ENCODE assay signal across 8 cellular contexts in the genomic region with DNA sequence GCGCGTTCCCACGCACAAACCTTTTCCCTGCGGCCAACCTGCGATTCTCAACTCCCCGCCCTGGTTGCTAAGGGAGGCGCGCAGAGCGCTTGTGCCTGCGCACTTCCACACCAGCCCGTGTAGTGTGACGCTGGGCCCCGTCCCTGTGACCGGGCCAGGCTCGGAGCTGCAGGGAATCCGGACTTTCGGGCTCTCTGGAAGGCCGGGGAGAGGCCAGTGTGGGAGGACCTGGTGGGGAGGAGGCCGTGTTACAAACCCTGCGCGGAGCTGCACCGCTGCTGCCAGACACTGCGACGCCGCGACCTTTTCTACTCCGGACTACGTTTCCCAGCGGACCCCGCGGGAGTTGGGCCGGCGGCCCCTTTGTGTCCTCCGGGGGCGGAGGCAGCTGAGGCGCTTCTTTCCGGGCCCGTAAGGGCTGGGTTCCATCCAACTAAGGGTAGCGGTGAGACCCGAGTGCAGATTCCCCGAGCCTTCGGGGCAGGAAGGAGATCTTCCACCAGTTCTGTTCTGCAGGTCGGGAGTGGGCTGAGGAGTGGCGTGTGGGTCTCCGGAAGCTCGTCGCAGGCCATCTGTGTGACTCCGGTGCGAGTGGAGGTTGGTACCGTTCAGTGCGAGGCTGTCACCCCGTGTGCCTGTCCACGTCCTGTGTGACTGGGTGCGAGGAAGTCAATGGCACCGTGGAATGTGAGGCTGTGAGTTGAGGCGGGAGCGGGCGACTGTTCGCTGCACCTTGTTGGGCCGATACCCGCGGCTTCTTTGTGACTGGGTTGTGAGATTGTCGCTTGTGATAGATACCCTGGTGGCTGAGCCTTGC. TPM values are rescaled to one million over a fixed set of nuclear protein-coding genes. Genes with fewer than 3 reads are reported as not detected.
DNase-seq lines count a peak whose midpoint lies in the region; ATAC-seq, FAIRE-seq and TF ChIP-seq lines count a peak whose summit lies in the region.

A gene (plus strand): TSS at position 396 of the 817 bp plus-strand sequence. CDS start 999 bp downstream, outside the sequence.

- peak; percentile 71 for DNase-seq in CD14-positive monocyte (ENCODE audit: low spot score)
- peak; percentile 52 for DNase-seq in HTR-8/SVneo (ENCODE audit: insufficient read length, low spot score)
- DNase-seq in activated T-cell treated with anti-CD3 and anti-CD28 coated beads, Interleukin-2, amount 50 U/mL, for 24 hours: peak; percentile 91
- peak; percentile 90 for DNase-seq in stimulated activated CD8-positive, alpha-beta memory T cell treated with anti-CD3 and anti-CD28 coated beads, Interleukin-4, amount 100 ng/mL, for 48 hours

- 0 to 1% methylated on average over 63 of the region's 63 CpGs for WGBS in esophagus, 2 donors

- H2AFZ ChIP-seq in OCI-LY3 (ENCODE audit: low read depth, low read length): peak within 1 kb of the TSS; percentile 98

- H3K27ac Mint-ChIP-seq in CD14-positive monocyte: peak within 1 kb of the TSS; percentile 73 to 94 (median 90)
- peak within 1 kb of the TSS; percentile 95 for H3K27ac Mint-ChIP-seq in activated T-cell treated with anti-CD3 and anti-CD28 coated beads, Interleukin-2, amount 50 U/mL, for 24 hours

- H3K4me2 ChIP-seq in OCI-LY3 (ENCODE audit: low read length): peak within 1 kb of the TSS; percentile 64

- H3K27me3 Mint-ChIP-seq in CD14-positive monocyte (ENCODE audit: low read depth in 3 of 3): no peaks in the 10 kb centered on the region
- H3K27me3 Mint-ChIP-seq in activated T-cell treated with anti-CD3 and anti-CD28 coated beads, Interleukin-2, amount 50 U/mL, for 24 hours: no peaks in the 10 kb centered on the region

- H3K36me3 ChIP-seq in OCI-LY3 (replicated peaks; ENCODE audit: low read depth, low read length) (peaks cover 47% of the 10 kb centered on the region), esophagus (ENCODE audit: control insufficient read depth in 2 of 2, insufficient read depth in 2 of 2, low read length in 1 of 2) (no peaks in the 10 kb centered on the region), muscle layer of colon (ENCODE audit: insufficient read depth, low read length) (peaks cover 16% of the 10 kb centered on the region)

- H3K79me2 ChIP-seq in OCI-LY3 (ENCODE audit: low read length): peaks cover 23% of the 10 kb centered on the region

- TF ChIP-seq CTCF in CD14-positive monocyte (IDR thresholded peaks at IDR 0.05): no peak
- no peak for TF ChIP-seq CTCF in OCI-LY3 (IDR thresholded peaks at IDR 0.05; ENCODE audit: low read depth, low read length)

- peak; percentile 48 for FAIRE-seq in HTR-8/SVneo (lab: Jason Lieb, UNC)

- ATAC-seq in GM19397 (IDR thresholded peaks at IDR 0.05; ENCODE audit: unreplicated experiment): peak; percentile 69

- H3K9me3 Mint-ChIP-seq in CD14-positive monocyte: peaks cover 16 to 44% (median 26%) of the 10 kb centered on the region in 7 donors
- H3K9me3 Mint-ChIP-seq in activated T-cell treated with anti-CD3 and anti-CD28 coated beads, Interleukin-2, amount 50 U/mL, for 24 hours: peaks cover 32% of the 10 kb centered on the region

- H3K4me3 ChIP-seq in OCI-LY3 (ENCODE audit: low read length) (peak within 1 kb of the TSS; percentile 90), esophagus (ENCODE audit: low read depth in 1 of 2, low read length in 2 of 2) (peak within 1 kb of the TSS; percentile 77 to 86), muscle layer of colon (ENCODE audit: low read depth in 1 of 2, low read length in 2 of 2) (peak within 1 kb of the TSS; percentile 82 to 93)

- intact Hi-C loops in CD14-positive monocyte (cut with micrococcal nuclease): loop anchor here (1.0 to 10.0 kb wide), 8 partner anchors 97 to 784 kb away; a partner anchor contains a TSS

- H3K4me1 ChIP-seq in OCI-LY3 (ENCODE audit: low read length): peaks cover 12% of the 10 kb centered on the region
- H3K4me1 ChIP-seq in esophagus (ENCODE audit: control insufficient read depth in 2 of 2, insufficient read depth in 2 of 2, low read length in 1 of 2): peaks cover 0 to 7% of the 10 kb centered on the region in 2 donors
- peaks cover 20% of the 10 kb centered on the region for H3K4me1 ChIP-seq in muscle layer of colon (ENCODE audit: insufficient read depth, low read length)

- H4K20me1 ChIP-seq in OCI-LY3 (ENCODE audit: insufficient read depth, low read length): no peaks in the 10 kb centered on the region

- peak within 1 kb of the TSS; percentile 43 for H3K27ac ChIP-seq in OCI-LY3 (ENCODE audit: low read length)
- peak within 1 kb of the TSS; percentile 67 to 97 for H3K27ac ChIP-seq in esophagus (ENCODE audit: low read depth in 2 of 2, low read length in 1 of 2)
- peak within 1 kb of the TSS; percentile 93 for H3K27ac ChIP-seq in muscle layer of colon (ENCODE audit: low read depth, low read length)

- peaks cover 21% of the 10 kb centered on the region for H3K9me3 ChIP-seq in OCI-LY3 (ENCODE audit: insufficient read depth, low read length)
- no peaks in the 10 kb centered on the region for H3K9me3 ChIP-seq in esophagus (ENCODE audit: control insufficient read depth in 2 of 2, insufficient read depth in 1 of 2, low read depth in 1 of 2, low read length in 1 of 2)
- H3K9me3 ChIP-seq in muscle layer of colon (ENCODE audit: low read length): no peaks in the 10 kb centered on the region

- peak within 1 kb of the TSS; percentile 97 for H3K4me3 Mint-ChIP-seq in CD14-positive monocyte
- peak within 1 kb of the TSS; percentile 97 for H3K4me3 Mint-ChIP-seq in activated T-cell treated with anti-CD3 and anti-CD28 coated beads, Interleukin-2, amount 50 U/mL, for 24 hours

- H3K27me3 ChIP-seq in OCI-LY3 (ENCODE audit: low read depth, low read length) (no peaks in the 10 kb centered on the region), esophagus (ENCODE audit: control insufficient read depth in 1 of 2, insufficient read depth in 2 of 2, low read length in 2 of 2) (no peaks in the 10 kb centered on the region), muscle layer of colon (ENCODE audit: control insufficient read depth in 1 of 2, insufficient read depth in 2 of 2, low read length in 2 of 2) (no peaks in the 10 kb centered on the region)

- H3K4me1 Mint-ChIP-seq in CD14-positive monocyte: peaks cover 30% of the 10 kb centered on the region
- peaks cover 33% of the 10 kb centered on the region for H3K4me1 Mint-ChIP-seq in activated T-cell treated with anti-CD3 and anti-CD28 coated beads, Interleukin-2, amount 50 U/mL, for 24 hours (ENCODE audit: low read depth)

- H3K9ac ChIP-seq in OCI-LY3 (ENCODE audit: low read length) (peak within 1 kb of the TSS; percentile 78), muscle layer of colon (ENCODE audit: low read length) (peak within 1 kb of the TSS; percentile 81)

- H3K36me3 Mint-ChIP-seq in CD14-positive monocyte: peaks cover 12 to 18% of the 10 kb centered on the region in 2 donors
- H3K36me3 Mint-ChIP-seq in activated T-cell treated with anti-CD3 and anti-CD28 coated beads, Interleukin-2, amount 50 U/mL, for 24 hours (ENCODE audit: low read depth): peaks cover 54% of the 10 kb centered on the region

RNA-seq across cellular contexts. Expression of the gene that starts here (rescaled TPM):
- polyA plus RNA-seq in CD14-positive monocyte (under 1 TPM; 0.12 to 0.80 TPM), esophagus (under 1 TPM; 0.69 to 0.71 TPM)

Comparison
In these comparisons a context has a peak if more than half of its experiments do, and no peak if none do; other contexts are left out.
1. Peak in every context shown above with its lines: DNase-seq, ATAC-seq, H3K4me3 ChIP-seq and H3K27ac ChIP-seq.
2. Peak in DNase-seq in CD14-positive monocyte; RNA of the gene not detected or under 1 TPM.
3. H3K27ac ChIP-seq: peak in every context shown above with its lines; median percentile 93 in muscle layer of colon; 82 in esophagus; 43 in OCI-LY3.